Comparison of ENCODE assay signal across 12 cellular contexts in genomic region chr10:8026349-8027259, GRCh38. TPM values are rescaled to one million over a fixed set of nuclear protein-coding genes. Genes with fewer than 3 reads are reported as not detected.
DNase-seq lines count a peak whose midpoint lies in the region; ATAC-seq, FAIRE-seq and TF ChIP-seq lines count a peak whose summit lies in the region.
"Had no signal": no experiment of that assay in that cellular context is flagged by ENCODE, and none has a peak within 500 bp of the region (broad histone marks: within the 10 kb centered on the region; RNA-seq: fewer than 3 reads in every experiment).

No MANE protein-coding gene starts in this region.

- RAD21 ChIA-PET in GM12878 (lab: Charles Lee; ENCODE audit: unreplicated experiment): interaction anchor here (1.0 kb wide), 1 partner anchor 150 kb away, joined by 3 read pairs; no protein-coding TSS in a partner anchor

- no peak for TF ChIP-seq EP300 in GM12878 (IDR thresholded peaks at IDR 0.05; ENCODE audit: borderline replicate concordance in 1 of 2, control insufficient read depth in 1 of 2, low read depth in 2 of 2, low read length in 2 of 2)

- H3K9me3 ChIP-seq in GM12878 (replicated peaks; ENCODE audit: control insufficient read depth, insufficient read depth, low read length) (no peaks in the 10 kb centered on the region), neuronal stem cell (replicated peaks in 1 of 2; ENCODE audit: control insufficient read depth in 2 of 2, insufficient read depth in 1 of 2, low read depth in 1 of 2, low read length in 2 of 2) (no peaks in the 10 kb centered on the region), esophagus squamous epithelium (no peaks in the 10 kb centered on the region)
- H3K9me3 ChIP-seq: upper lobe of right lung had no signal

- H3K4me2 ChIP-seq in GM12878 (ENCODE audit: control insufficient read depth, insufficient read depth) (peak overlapping the region; percentile 56), neuronal stem cell (ENCODE audit: insufficient read depth, low read length, poor library complexity, severe bottlenecking) (no peak overlapping the region)

- no peaks in the 10 kb centered on the region for H3K79me1 ChIP-seq in neuronal stem cell (ENCODE audit: low read depth, low read length)

- H3K27ac ChIP-seq in GM12878 (ENCODE audit: control insufficient read depth, insufficient read depth) (no peak overlapping the region), neuronal stem cell (replicated peaks; ENCODE audit: low read length) (no peak overlapping the region), esophagus squamous epithelium (no peak overlapping the region)
- H3K27ac ChIP-seq: upper lobe of right lung had no signal

- H2AK5ac ChIP-seq in neuronal stem cell (ENCODE audit: low read depth, low read length): no peak overlapping the region

- H3K9me3 Mint-ChIP-seq in T-helper 1 cell treated with Interleukin-12 subunit alpha and Interleukin-12 subunit beta and Interleukin-4 antibody, amounts not matched to agents 30 μg/mL and 1 μg/mL, for 36 hours: no peaks in the 10 kb centered on the region
- H3K9me3 Mint-ChIP-seq in natural killer cell treated with Interleukin-12 subunit alpha and Interleukin-12 subunit beta and Interleukin-15 and Interleukin-18, amount 100 ng/mL, for 72 hours: no peaks in the 10 kb centered on the region

- ATAC-seq in HG03432 (IDR thresholded peaks at IDR 0.05; ENCODE audit: unreplicated experiment): peak; percentile 37
- peak; percentile 72 for ATAC-seq in GM12878
- ATAC-seq in natural killer cell treated with Interleukin-12 subunit alpha and Interleukin-12 subunit beta and Interleukin-15 and Interleukin-18, amount 100 ng/mL, for 72 hours: no peak
- ATAC-seq: upper lobe of right lung had no signal

- FAIRE-seq in GM12878 (lab: Jason Lieb, UNC): peak; percentile 61
- FAIRE-seq: endometrium had no signal

- POLR2A ChIA-PET in GM12878 (lab: Charles Lee): no interaction called here

- TF ChIP-seq POLR2A in GM12878 (IDR thresholded peaks at IDR 0.05; ENCODE audit: low read depth, low read length) (no peak), esophagus squamous epithelium (IDR thresholded peaks at IDR 0.05) (no peak)

- no peaks in the 10 kb centered on the region for H3K36me3 Mint-ChIP-seq in T-helper 1 cell treated with Interleukin-12 subunit alpha and Interleukin-12 subunit beta and Interleukin-4 antibody, amounts not matched to agents 30 μg/mL and 1 μg/mL, for 36 hours (ENCODE audit: low read depth)
- H3K36me3 Mint-ChIP-seq in natural killer cell treated with Interleukin-12 subunit alpha and Interleukin-12 subunit beta and Interleukin-15 and Interleukin-18, amount 100 ng/mL, for 72 hours: no peaks in the 10 kb centered on the region

- H2BK12ac ChIP-seq in neuronal stem cell (ENCODE audit: low read length): no peak overlapping the region

- no peak for TF ChIP-seq RAD21 in GM12878 (IDR thresholded peaks at IDR 0.05; ENCODE audit: insufficient read depth, low read depth, low read length)

- BruUV-seq in GM12878 (replicated peaks; lab: Mats Ljungman, UMichigan): no TSS peak

- no peaks in the 10 kb centered on the region for H4K20me1 ChIP-seq in GM12878 (ENCODE audit: control insufficient read depth, insufficient read depth)

- no peak overlapping the region for H2BK120ac ChIP-seq in neuronal stem cell (ENCODE audit: low read depth, low read length)

- H3K4me1 ChIP-seq in GM12878 (ENCODE audit: control insufficient read depth, insufficient read depth, low read length): no peaks in the 10 kb centered on the region
- H3K4me1 ChIP-seq in neuronal stem cell (ENCODE audit: control insufficient read depth in 2 of 2, insufficient read depth in 1 of 2, low read depth in 1 of 2, low read length in 2 of 2): no peaks in the 10 kb centered on the region
- H3K4me1 ChIP-seq in esophagus squamous epithelium: peaks cover 0 to 5% (median 0%) of the 10 kb centered on the region in 3 donors
- H3K4me1 ChIP-seq: upper lobe of right lung had no signal

- SMC1A ChIA-PET in GM12878 (lab: Charles Lee; ENCODE audit: uncharacterized antibody, unreplicated experiment): no interaction called here

- intact Hi-C loops in GM12878 (cut with micrococcal nuclease; ENCODE audit: unreplicated experiment): no loop called here
- intact Hi-C loops in esophagus squamous epithelium (cut with DNase I): no loop called here

- H3K18ac ChIP-seq in neuronal stem cell (ENCODE audit: low read length): no peak overlapping the region

- DNase-seq in T-helper 1 cell (no peak), GM12878 (ENCODE audit: low read depth, low spot score) (no peak), neuronal stem cell (ENCODE audit: low spot score) (no peak), esophagus squamous epithelium (lab: John Stamatoyannopoulos, UW) (no peak)
- DNase-seq in natural killer cell treated with Interleukin-12 subunit alpha and Interleukin-12 subunit beta and Interleukin-15 and Interleukin-18, amount 100 ng/mL, for 72 hours (ENCODE audit: low spot score): no peak
- no peak for DNase-seq in stimulated activated CD4-positive, alpha-beta T cell treated with anti-CD3 and anti-CD28 coated beads, Interleukin-12 subunit alpha, Interleukin-12 subunit beta, amount 100 ng/mL, for 4 hours
- DNase-seq: stimulated activated CD4-positive, alpha-beta T cell treated with anti-CD3 and anti-CD28 coated beads, Interleukin-4, amount 100 ng/mL, for 1 hour; upper lobe of right lung had no signal

- no peak overlapping the region for H4K8ac ChIP-seq in neuronal stem cell (ENCODE audit: low read depth, low read length)

- TF ChIP-seq CTCF in GM12878 (IDR thresholded peaks at IDR 0.05 in 2 of 3, conservative IDR thresholded peaks at IDR 0.05 in 1 of 3; ENCODE audit: control insufficient read depth in 2 of 3, extremely low read depth in 1 of 3, insufficient read depth in 1 of 3, low read depth in 3 of 3, low read length in 3 of 3) (no peak; a peak in 1 of 6 replicates), esophagus squamous epithelium (IDR thresholded peaks at IDR 0.05) (no peak)

- in situ Hi-C loops in GM12878 (cut with MboI): loop anchor here (25.0 kb wide), 1 partner anchor 1186 kb away; no protein-coding TSS in a partner anchor

- peaks cover 8% of the 10 kb centered on the region for H3K27me3 Mint-ChIP-seq in T-helper 1 cell treated with Interleukin-12 subunit alpha and Interleukin-12 subunit beta and Interleukin-4 antibody, amounts not matched to agents 30 μg/mL and 1 μg/mL, for 36 hours (ENCODE audit: low read depth)
- H3K27me3 Mint-ChIP-seq in natural killer cell treated with Interleukin-12 subunit alpha and Interleukin-12 subunit beta and Interleukin-15 and Interleukin-18, amount 100 ng/mL, for 72 hours: peaks cover 9 to 24% of the 10 kb centered on the region in 2 donors

- H3K27me3 ChIP-seq in GM12878 (replicated peaks in 1 of 2; ENCODE audit: control insufficient read depth in 2 of 2, insufficient read depth in 2 of 2, low read length in 1 of 2) (no peaks in the 10 kb centered on the region; a peak in 1 of 4 replicates), neuronal stem cell (ENCODE audit: control insufficient read depth in 3 of 3, insufficient read depth in 3 of 3, low read depth in 1 of 3, low read length in 3 of 3) (peaks cover 0 to 27% (median 2%) of the 10 kb centered on the region in 3 experiments), esophagus squamous epithelium (peaks cover 0 to 65% (median 2%) of the 10 kb centered on the region in 4 donors)

- H3K14ac ChIP-seq in neuronal stem cell (ENCODE audit: low read length): no peak overlapping the region

- no peak overlapping the region for H2BK15ac ChIP-seq in neuronal stem cell (ENCODE audit: low read length)

- H3K23ac ChIP-seq in neuronal stem cell (ENCODE audit: low read depth, low read length, poor library complexity): no peak overlapping the region

- H2AFZ ChIP-seq in GM12878 (ENCODE audit: control insufficient read depth, low read depth, low read length) (peak overlapping the region; percentile 84), neuronal stem cell (ENCODE audit: low read length) (no peak overlapping the region)

- no peak overlapping the region for H3K4ac ChIP-seq in neuronal stem cell (ENCODE audit: low read length)

- peak overlapping the region; percentile 43 for H3K4me3 Mint-ChIP-seq in T-helper 1 cell treated with Interleukin-12 subunit alpha and Interleukin-12 subunit beta and Interleukin-4 antibody, amounts not matched to agents 30 μg/mL and 1 μg/mL, for 36 hours
- peak overlapping the region; percentile 64 for H3K4me3 Mint-ChIP-seq in natural killer cell treated with Interleukin-12 subunit alpha and Interleukin-12 subunit beta and Interleukin-15 and Interleukin-18, amount 100 ng/mL, for 72 hours

- H2BK5ac ChIP-seq in neuronal stem cell (ENCODE audit: low read length): no peak overlapping the region

- peaks cover 5% of the 10 kb centered on the region for H3K4me1 Mint-ChIP-seq in T-helper 1 cell treated with Interleukin-12 subunit alpha and Interleukin-12 subunit beta and Interleukin-4 antibody, amounts not matched to agents 30 μg/mL and 1 μg/mL, for 36 hours (ENCODE audit: low read depth)
- peaks cover 5 to 6% of the 10 kb centered on the region in 2 donors for H3K4me1 Mint-ChIP-seq in natural killer cell treated with Interleukin-12 subunit alpha and Interleukin-12 subunit beta and Interleukin-15 and Interleukin-18, amount 100 ng/mL, for 72 hours (ENCODE audit: low read depth in 2 of 2)

- CTCF ChIA-PET in GM12878 (lab: Yijun Ruan, JAX): no interaction called here

- H3K36me3 ChIP-seq in GM12878 (ENCODE audit: control insufficient read depth in 2 of 2, insufficient read depth in 2 of 2, low read length in 1 of 2): no peaks in the 10 kb centered on the region
- H3K36me3 ChIP-seq in neuronal stem cell (replicated peaks in 1 of 2; ENCODE audit: control insufficient read depth in 2 of 2, insufficient read depth in 2 of 2, low read length in 2 of 2): no peaks in the 10 kb centered on the region
- H3K36me3 ChIP-seq in esophagus squamous epithelium: no peaks in the 10 kb centered on the region
- H3K36me3 ChIP-seq: upper lobe of right lung had no signal

- no peak overlapping the region for H4K91ac ChIP-seq in neuronal stem cell (ENCODE audit: low read depth, low read length, poor library complexity)

- peak overlapping the region; percentile 53 for H3K4me3 ChIP-seq in GM12878
- no peak overlapping the region for H3K4me3 ChIP-seq in neuronal stem cell (ENCODE audit: low read length in 2 of 2)
- peak overlapping the region in 1 of 4 donors; percentile 38 for H3K4me3 ChIP-seq in esophagus squamous epithelium
- H3K4me3 ChIP-seq: upper lobe of right lung had no signal

- no peaks in the 10 kb centered on the region for H3K79me2 ChIP-seq in GM12878 (ENCODE audit: control insufficient read depth, insufficient read depth, low read length)

- H3K9ac ChIP-seq in GM12878 (ENCODE audit: control insufficient read depth, insufficient read depth, low read length) (peak overlapping the region; percentile 31), neuronal stem cell (ENCODE audit: low read depth, low read length, poor library complexity) (no peak overlapping the region)

- H3K27ac Mint-ChIP-seq in T-helper 1 cell treated with Interleukin-12 subunit alpha and Interleukin-12 subunit beta and Interleukin-4 antibody, amounts not matched to agents 30 μg/mL and 1 μg/mL, for 36 hours: no peak overlapping the region
- H3K27ac Mint-ChIP-seq in natural killer cell treated with Interleukin-12 subunit alpha and Interleukin-12 subunit beta and Interleukin-15 and Interleukin-18, amount 100 ng/mL, for 72 hours: no peak overlapping the region

- 35% methylated on average over 17 of the region's 17 CpGs for WGBS in GM12878 (ENCODE audit: insufficient coverage, insufficient replicate concordance, low lambda C conversion rate, missing lambda C conversion rate)
- WGBS in neuronal stem cell (ENCODE audit: extremely low coverage in 2 of 2, insufficient read length in 2 of 2, insufficient replicate concordance in 1 of 2), 2 donors: no CpG with 5 or more reads among the region's 17 CpGs
- 27 to 45% methylated on average over 12 to 14 of the region's 17 CpGs for WGBS in esophagus squamous epithelium, 2 donors

RNA-seq across cellular contexts. Expression of gene GATA3, which starts 27.9 kb away (rescaled TPM):
- total RNA-seq in GM12878 (2013; cell fraction: nucleolus; rRNA removed): 4.2 and 4.7 TPM in 2 replicates
- total RNA-seq in GM12878 (2014; rRNA removed) (0.05 and 0.40 TPM in 2 replicates), GM12878 (2014; rRNA removed; fragmentation: Illumina TruSeq; extraction: Trizol) (0.14 and 0.18 TPM in 2 replicates), GM12878 (2021) (0.64 and 0.80 TPM in 2 replicates), esophagus squamous epithelium (1 to 10 TPM in 1 of 4 donors, under 1 TPM in 2, not detected in 1; 0.35 to 1.3 (median 0.40) TPM)
- polyA plus RNA-seq in GM12878 (2011; ENCODE audit: low read depth): 0.39 TPM
- polyA plus RNA-seq in GM12878 (2011; rRNA removed) (0.33 and 0.52 TPM in 2 replicates), GM12878 (2014; fragmentation: Illumina TruSeq; extraction: Trizol) (0.15 and 0.25 TPM in 2 replicates), GM12878 (2014; fragmentation: Nextera tagmentation; extraction: Ambion mirVana) (under 1 TPM; 0.19 to 0.33 TPM), GM12878 (2014; rRNA removed) (0.08 TPM in 2 replicates), GM12878 (2016; fragmentation: Nextera tagmentation; extraction: Ambion mirVana) (under 1 TPM; 0.25 to 0.67 TPM)
- 0.20 and 0.33 TPM in 2 replicates for polyA plus RNA-seq in GM12878 (2011; cell fraction: cytosol; rRNA removed)
- polyA plus RNA-seq in GM12878 (2011; cell fraction: nucleus; rRNA removed): 1.3 TPM in 2 replicates
- 0.77 and 0.96 TPM in 2 replicates for polyA plus RNA-seq in GM12878 (2012)
- 0.15 and 0.46 TPM in 2 replicates for polyA minus RNA-seq in GM12878 (2011; rRNA and poly(A)+ RNA removed)
- 0.80 TPM in 1 of 2 replicates, not detected in the other for polyA minus RNA-seq in GM12878 (2011; cell fraction: cytosol; rRNA and poly(A)+ RNA removed)
- polyA minus RNA-seq in GM12878 (2011; cell fraction: nucleus; rRNA and poly(A)+ RNA removed): 0.60 and 1.1 TPM in 2 replicates
- total RNA-seq in natural killer cell treated with Interleukin-12 subunit alpha and Interleukin-12 subunit beta and Interleukin-15 and Interleukin-18, amount 100 ng/mL, for 72 hours: 10 to 100 TPM in 1 of 2 donors, 1 to 10 TPM in 1; 7.6 to 10.9 TPM
- 0.33 TPM for polyA plus RNA-seq in neuronal stem cell (2013, experiment 1 of 2)
- 0.40 TPM for polyA plus RNA-seq in neuronal stem cell (2013, experiment 2 of 2)
- total RNA-seq: LHCN-M2 had no signal

Comparison
In these comparisons a context has a peak if more than half of its experiments do, and no peak if none do; other contexts are left out.
1. ATAC-seq: peak in HG03432 (single experiment) and GM12878 (single experiment); none in natural killer cell treated with Interleukin-12 subunit alpha and Interleukin-12 subunit beta and Interleukin-15 and Interleukin-18, amount 100 ng/mL, for 72 hours (0 of 2).